ENCODE assay signal across 18 cellular contexts in the genomic region with DNA sequence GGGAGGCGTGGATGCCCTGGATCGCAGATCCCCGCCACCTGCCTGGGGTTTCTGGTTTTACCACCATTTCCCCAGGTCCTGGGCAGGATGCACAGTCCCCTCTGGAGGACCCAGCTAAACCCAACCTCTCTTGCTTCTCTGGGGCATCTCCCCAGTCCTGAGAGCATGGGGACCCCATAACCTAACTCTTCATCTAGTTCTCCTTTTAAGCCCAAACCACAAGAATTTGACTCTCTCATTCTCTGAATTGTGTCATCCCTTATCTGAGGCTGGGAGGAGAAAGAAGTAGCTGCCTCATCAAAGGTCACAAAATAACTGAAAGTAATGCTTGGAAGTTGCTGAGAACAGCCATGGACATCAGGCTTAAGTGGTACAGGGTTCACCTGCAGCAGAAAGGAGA.
A peak's percentile ranks its signal among the peaks of the same experiment; 100 is the strongest.
DNase-seq lines count a peak whose midpoint lies in the region; ATAC-seq, FAIRE-seq and TF ChIP-seq lines count a peak whose summit lies in the region.
"Had no signal": no experiment of that assay in that cellular context is flagged by ENCODE, and none has a peak within 500 bp of the region (broad histone marks: within the 10 kb centered on the region; RNA-seq: fewer than 3 reads in every experiment).

No MANE protein-coding gene starts in this region.

- no peak for FAIRE-seq in GM12878 (lab: Jason Lieb, UNC)
- FAIRE-seq: GM12891, K562 had no signal

- ATAC-seq in GM18867 (IDR thresholded peaks at IDR 0.05; ENCODE audit: unreplicated experiment) (peak; percentile 57), GM12878 (peak; percentile 49)
- ATAC-seq: K562 had no signal

- H3K79me2 ChIP-seq in GM12878 (ENCODE audit: control insufficient read depth, insufficient read depth, low read length) (no peaks in the 10 kb centered on the region), smooth muscle cell (ENCODE audit: low read depth) (no peaks in the 10 kb centered on the region), MM.1S (ENCODE audit: low read length) (no peaks in the 10 kb centered on the region)

- in situ Hi-C loops in GM12878 (cut with MboI), result no loop called here

- TF ChIP-seq EP300 in GM12878 (IDR thresholded peaks at IDR 0.05; ENCODE audit: borderline replicate concordance in 1 of 2, control insufficient read depth in 1 of 2, low read depth in 2 of 2, low read length in 2 of 2), result no peak

- peak; percentile 28 for DNase-seq in M059J (ENCODE audit: low read depth)
- no peak for DNase-seq in GM12878 (ENCODE audit: low read depth, low spot score)
- DNase-seq in smooth muscle cell (lab: John Stamatoyannopoulos, UW; ENCODE audit: unreplicated experiment), result no peak
- no peak for DNase-seq in MM.1S
- no peak for DNase-seq in GDM1 (lab: John Stamatoyannopoulos, UW)
- DNase-seq in COR-L47 (lab: John Stamatoyannopoulos, UW), result no peak
- DNase-seq: AML-193, DMS153, NCI-H1048, NCI-H146, NCI-H2029 treated with DMSO at 0.1 percent for 48 hours, NCI-H2171, SHP77 had no signal

- 43% methylated on average over 3 of the region's 3 CpGs for WGBS in GM12878 (ENCODE audit: insufficient coverage, insufficient replicate concordance, low lambda C conversion rate, missing lambda C conversion rate)
- 97% methylated on average over 3 of the region's 3 CpGs for WGBS in smooth muscle cell (ENCODE audit: low lambda C conversion rate)

- no peak overlapping the region for H2AFZ ChIP-seq in GM12878 (ENCODE audit: control insufficient read depth, low read depth, low read length)
- no peak overlapping the region for H2AFZ ChIP-seq in smooth muscle cell (ENCODE audit: low read depth)
- no peak overlapping the region for H2AFZ ChIP-seq in MM.1S (ENCODE audit: low read length)

- H3K4me1 ChIP-seq in GM12878 (ENCODE audit: control insufficient read depth, insufficient read depth, low read length) (no peaks in the 10 kb centered on the region), smooth muscle cell (ENCODE audit: low read depth) (peaks cover 50% of the 10 kb centered on the region), MM.1S (ENCODE audit: low read length) (no peaks in the 10 kb centered on the region)

- H3K27ac ChIP-seq in GM12878 (ENCODE audit: control insufficient read depth, insufficient read depth) (no peak overlapping the region), smooth muscle cell (ENCODE audit: low read depth) (no peak overlapping the region), MM.1S (ENCODE audit: low read length) (no peak overlapping the region)
- H3K27ac ChIP-seq: C4-2B, SK-N-MC had no signal

- H3K9ac ChIP-seq in GM12878 (ENCODE audit: control insufficient read depth, insufficient read depth, low read length) (no peak overlapping the region), smooth muscle cell (ENCODE audit: low read depth) (no peak overlapping the region), MM.1S (ENCODE audit: low read length) (no peak overlapping the region)

- H3K9me2 ChIP-seq in MM.1S (replicated peaks; ENCODE audit: insufficient read depth, low read length), result no peaks in the 10 kb centered on the region

- H3K4me3 ChIP-seq in GM12878, result no peak overlapping the region
- H3K4me3 ChIP-seq in smooth muscle cell, result no peak overlapping the region
- H3K4me3 ChIP-seq in MM.1S (ENCODE audit: low read length), result no peak overlapping the region
- H3K4me3 ChIP-seq: K562, SK-N-MC had no signal

- RAD21 ChIA-PET in GM12878 (lab: Charles Lee; ENCODE audit: unreplicated experiment), result interaction anchor here (1.4 kb wide), 1 partner anchor 10 kb away, joined by 3 read pairs; no protein-coding TSS in a partner anchor

- no peak overlapping the region for H3K4me2 ChIP-seq in GM12878 (ENCODE audit: control insufficient read depth, insufficient read depth)
- peak overlapping the region; percentile 49 for H3K4me2 ChIP-seq in smooth muscle cell
- H3K4me2 ChIP-seq in MM.1S (ENCODE audit: low read depth, low read length), result no peak overlapping the region

- POLR2A ChIA-PET in GM12878 (lab: Charles Lee), result no interaction called here

- H3K9me3 ChIP-seq in GM12878 (replicated peaks; ENCODE audit: control insufficient read depth, insufficient read depth, low read length) (no peaks in the 10 kb centered on the region), smooth muscle cell (replicated peaks; ENCODE audit: low read depth) (no peaks in the 10 kb centered on the region), MM.1S (replicated peaks; ENCODE audit: insufficient read depth, low read length) (no peaks in the 10 kb centered on the region)

- H4K20me1 ChIP-seq in GM12878 (ENCODE audit: control insufficient read depth, insufficient read depth), result no peaks in the 10 kb centered on the region
- no peaks in the 10 kb centered on the region for H4K20me1 ChIP-seq in smooth muscle cell (ENCODE audit: low read depth)
- H4K20me1 ChIP-seq in MM.1S (ENCODE audit: insufficient read depth, low read length), result no peaks in the 10 kb centered on the region

- H3F3A ChIP-seq in smooth muscle cell (ENCODE audit: low read depth), result no peaks in the 10 kb centered on the region
- H3F3A ChIP-seq in MM.1S (ENCODE audit: insufficient read depth, low read length), result no peaks in the 10 kb centered on the region

- SMC1A ChIA-PET in GM12878 (lab: Charles Lee; ENCODE audit: uncharacterized antibody, unreplicated experiment), result interaction anchor here (1.0 kb wide), 2 partner anchors 12 to 17 kb away, joined by 4 to 5 read pairs; no protein-coding TSS in a partner anchor

- H3K36me3 ChIP-seq in GM12878 (ENCODE audit: control insufficient read depth in 2 of 2, insufficient read depth in 2 of 2, low read length in 1 of 2), result no peaks in the 10 kb centered on the region
- no peaks in the 10 kb centered on the region for H3K36me3 ChIP-seq in smooth muscle cell (ENCODE audit: low read depth)
- no peaks in the 10 kb centered on the region for H3K36me3 ChIP-seq in MM.1S (replicated peaks; ENCODE audit: insufficient read depth, low read length)

- intact Hi-C loops in GM12878 (cut with micrococcal nuclease; ENCODE audit: unreplicated experiment), result no loop called here

- no peaks in the 10 kb centered on the region for H3K27me3 ChIP-seq in GM12878 (replicated peaks in 1 of 2; ENCODE audit: control insufficient read depth in 2 of 2, insufficient read depth in 2 of 2, low read length in 1 of 2)
- H3K27me3 ChIP-seq in smooth muscle cell (ENCODE audit: low read depth), result no peaks in the 10 kb centered on the region
- H3K27me3 ChIP-seq in MM.1S (replicated peaks; ENCODE audit: insufficient read depth, low read length), result no peaks in the 10 kb centered on the region

- no TSS peak for BruUV-seq in GM12878 (replicated peaks; lab: Mats Ljungman, UMichigan)

- no peak for TF ChIP-seq POLR2A in GM12878 (IDR thresholded peaks at IDR 0.05; ENCODE audit: low read depth, low read length)

- TF ChIP-seq RAD21 in GM12878 (IDR thresholded peaks at IDR 0.05; ENCODE audit: insufficient read depth, low read depth, low read length), result no peak

- CTCF ChIA-PET in GM12878 (lab: Yijun Ruan, JAX), result no interaction called here

- TF ChIP-seq CTCF in GM12878 (IDR thresholded peaks at IDR 0.05 in 2 of 3, conservative IDR thresholded peaks at IDR 0.05 in 1 of 3; ENCODE audit: control insufficient read depth in 2 of 3, extremely low read depth in 1 of 3, insufficient read depth in 1 of 3, low read depth in 3 of 3, low read length in 3 of 3) (no peak), smooth muscle cell (IDR thresholded peaks at IDR 0.05; ENCODE audit: borderline replicate concordance, insufficient read depth, poor library complexity, severe bottlenecking) (no peak), MM.1S (IDR thresholded peaks at IDR 0.05; ENCODE audit: low read length) (no peak)

TF ChIP-seq in GM12878, 131 proteins besides CTCF, POLR2A, EP300 and RAD21 (continues in another document):
- no peak for TF ChIP-seq STAT1 (conservative IDR thresholded peaks at IDR 0.05)
- TF ChIP-seq, protein P1, sequence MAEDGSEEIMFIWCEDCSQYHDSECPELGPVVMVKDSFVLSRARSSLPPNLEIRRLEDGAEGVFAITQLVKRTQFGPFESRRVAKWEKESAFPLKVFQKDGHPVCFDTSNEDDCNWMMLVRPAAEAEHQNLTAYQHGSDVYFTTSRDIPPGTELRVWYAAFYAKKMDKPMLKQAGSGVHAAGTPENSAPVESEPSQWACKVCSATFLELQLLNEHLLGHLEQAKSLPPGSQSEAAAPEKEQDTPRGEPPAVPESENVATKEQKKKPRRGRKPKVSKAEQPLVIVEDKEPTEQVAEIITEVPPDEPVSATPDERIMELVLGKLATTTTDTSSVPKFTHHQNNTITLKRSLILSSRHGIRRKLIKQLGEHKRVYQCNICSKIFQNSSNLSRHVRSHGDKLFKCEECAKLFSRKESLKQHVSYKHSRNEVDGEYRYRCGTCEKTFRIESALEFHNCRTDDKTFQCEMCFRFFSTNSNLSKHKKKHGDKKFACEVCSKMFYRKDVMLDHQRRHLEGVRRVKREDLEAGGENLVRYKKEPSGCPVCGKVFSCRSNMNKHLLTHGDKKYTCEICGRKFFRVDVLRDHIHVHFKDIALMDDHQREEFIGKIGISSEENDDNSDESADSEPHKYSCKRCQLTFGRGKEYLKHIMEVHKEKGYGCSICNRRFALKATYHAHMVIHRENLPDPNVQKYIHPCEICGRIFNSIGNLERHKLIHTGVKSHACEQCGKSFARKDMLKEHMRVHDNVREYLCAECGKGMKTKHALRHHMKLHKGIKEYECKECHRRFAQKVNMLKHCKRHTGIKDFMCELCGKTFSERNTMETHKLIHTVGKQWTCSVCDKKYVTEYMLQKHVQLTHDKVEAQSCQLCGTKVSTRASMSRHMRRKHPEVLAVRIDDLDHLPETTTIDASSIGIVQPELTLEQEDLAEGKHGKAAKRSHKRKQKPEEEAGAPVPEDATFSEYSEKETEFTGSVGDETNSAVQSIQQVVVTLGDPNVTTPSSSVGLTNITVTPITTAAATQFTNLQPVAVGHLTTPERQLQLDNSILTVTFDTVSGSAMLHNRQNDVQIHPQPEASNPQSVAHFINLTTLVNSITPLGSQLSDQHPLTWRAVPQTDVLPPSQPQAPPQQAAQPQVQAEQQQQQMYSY (CRISPR knock-in tag; IDR thresholded peaks at IDR 0.05), result no peak
- TF ChIP-seq SREBF2 (IDR thresholded peaks at IDR 0.05; ENCODE audit: low read length), result no peak
- no peak for TF ChIP-seq YBX1 (IDR thresholded peaks at IDR 0.05)
- no peak for TF ChIP-seq USF2 (IDR thresholded peaks at IDR 0.05; ENCODE audit: borderline replicate concordance, low read depth, low read length)
